In the genomic region with DNA sequence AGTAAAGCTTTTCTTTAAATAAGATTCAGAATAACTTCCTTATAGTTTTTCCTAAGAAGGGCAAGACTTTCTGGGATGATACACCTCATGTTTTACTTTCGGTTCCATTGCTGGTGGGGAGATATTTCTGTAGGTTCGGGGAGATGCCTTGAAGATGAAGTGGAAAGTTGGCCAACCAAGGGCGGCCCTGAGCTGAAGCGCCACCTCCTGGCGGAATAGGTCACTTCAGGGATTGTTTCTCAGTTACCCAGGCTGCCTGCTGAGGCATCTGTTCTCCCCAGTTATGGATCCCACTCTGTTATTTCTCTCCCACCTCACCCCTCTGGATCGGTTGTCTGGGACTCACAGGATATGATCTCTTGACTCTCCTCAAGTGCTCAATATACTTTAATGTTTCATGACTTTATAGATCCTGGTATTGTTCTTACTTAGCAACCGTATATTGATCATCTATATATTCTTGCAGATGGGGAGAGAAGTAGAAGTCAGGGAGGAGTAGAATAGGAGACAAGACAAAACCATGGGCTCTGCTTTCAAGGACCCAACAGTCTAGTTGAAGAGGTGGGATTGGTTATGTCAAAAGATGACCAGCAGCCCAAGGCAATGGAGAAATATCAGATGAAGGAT, we compare ENCODE assay signal across 8 cellular contexts. TPM values are rescaled to one million over a fixed set of nuclear protein-coding genes. Genes with fewer than 3 reads are reported as not detected.
DNase-seq lines count a peak whose midpoint lies in the region; ATAC-seq, FAIRE-seq and TF ChIP-seq lines count a peak whose summit lies in the region.

No MANE protein-coding gene starts in this region.

- H3K9ac ChIP-seq in endothelial cell of umbilical vein (replicated peaks; ENCODE audit: extremely low read depth, insufficient read depth, low read length), result no peak overlapping the region

- ATAC-seq in GM18499 (IDR thresholded peaks at IDR 0.05; ENCODE audit: insufficient read depth, unreplicated experiment), result peak; percentile 84
- peak; percentile 88 for ATAC-seq in HG02870 (IDR thresholded peaks at IDR 0.05; ENCODE audit: unreplicated experiment)
- ATAC-seq in thoracic aorta (ENCODE audit: insufficient number of reproducible peaks, low FRiP score, low read depth), result no peak

- H3K4me1 ChIP-seq in endothelial cell of umbilical vein (ENCODE audit: control insufficient read depth, extremely low read depth, insufficient read depth, low read length) (no peaks in the 10 kb centered on the region), thoracic aorta (ENCODE audit: control insufficient read depth in 1 of 2, low read depth in 2 of 2) (no peaks in the 10 kb centered on the region)

- H4K20me1 ChIP-seq in endothelial cell of umbilical vein (replicated peaks; ENCODE audit: control insufficient read depth, extremely low read depth, insufficient read depth, low read length), result no peaks in the 10 kb centered on the region

- H3K27ac Mint-ChIP-seq in activated CD4-positive, alpha-beta memory T cell treated with anti-CD3 and anti-CD28 coated beads, Interleukin-2, amount 10 ng/mL, durations not matched to agents 7 days and 5 days, result no peak overlapping the region
- H3K27ac Mint-ChIP-seq in neural crest cell (ENCODE audit: unreplicated experiment), result no peak overlapping the region

- H3K9me3 ChIP-seq in endothelial cell of umbilical vein (replicated peaks; ENCODE audit: control insufficient read depth, insufficient read depth, low read length) (no peaks in the 10 kb centered on the region), thoracic aorta (no peaks in the 10 kb centered on the region)

- peaks cover 31% of the 10 kb centered on the region for H3K27me3 Mint-ChIP-seq in activated CD4-positive, alpha-beta memory T cell treated with anti-CD3 and anti-CD28 coated beads, Interleukin-2, amount 10 ng/mL, durations not matched to agents 7 days and 5 days
- H3K27me3 Mint-ChIP-seq in neural crest cell (ENCODE audit: low read depth), result no peaks in the 10 kb centered on the region

- peak; percentile 81 for DNase-seq in AG08395 (ENCODE audit: low spot score)
- peak; percentile 12 for DNase-seq in NCI-H345 treated with DMSO at 0.1 percent for 48 hours (lab: John Stamatoyannopoulos, UW; ENCODE audit: unreplicated experiment)
- peak; percentile 70 for DNase-seq in activated CD4-positive, alpha-beta memory T cell treated with anti-CD3 and anti-CD28 coated beads, Interleukin-2, amount 10 ng/mL, durations not matched to agents 7 days and 5 days
- DNase-seq in endothelial cell of umbilical vein (ENCODE audit: low read depth, low spot score), result peak; percentile 69
- DNase-seq in neural crest cell (ENCODE audit: low read depth, low spot score), result peak; percentile 50
- DNase-seq in thoracic aorta (ENCODE audit: low spot score), result no peak

- H3K9me1 ChIP-seq in endothelial cell of umbilical vein (replicated peaks; ENCODE audit: control insufficient read depth, extremely low read depth, insufficient read depth, low read length), result no peaks in the 10 kb centered on the region

- TF ChIP-seq CTCF in endothelial cell of umbilical vein (IDR thresholded peaks at IDR 0.05; ENCODE audit: extremely low read depth in 1 of 2, insufficient read depth in 1 of 2, low read depth in 1 of 2, low read length in 2 of 2), result peak; percentile 78 to 85
- peak; percentile 73 for TF ChIP-seq CTCF in neural crest cell (conservative IDR thresholded peaks at IDR 0.05)
- peak; percentile 68 for TF ChIP-seq CTCF in thoracic aorta (IDR thresholded peaks at IDR 0.05)

- dilution Hi-C loops in endothelial cell of umbilical vein (cut with MboI; ENCODE audit: extremely low pct_ligation_motif_present, low sequenced_read_pairs), result no loop called here

- H3K36me3 ChIP-seq in endothelial cell of umbilical vein (ENCODE audit: control insufficient read depth in 2 of 2, extremely low read depth in 1 of 2, insufficient read depth in 2 of 2, low read length in 2 of 2), result no peaks in the 10 kb centered on the region
- H3K36me3 ChIP-seq in thoracic aorta, result no peaks in the 10 kb centered on the region

- intact Hi-C loops in endothelial cell of umbilical vein (cut with micrococcal nuclease), result loop anchor here (1.0 kb wide), 6 partner anchors 24 to 658 kb away; partner anchors contain the start of genes MARCHF3 and MEGF10

- H3K27me3 ChIP-seq in endothelial cell of umbilical vein (ENCODE audit: control insufficient read depth in 2 of 2, insufficient read depth in 2 of 2, low read length in 2 of 2) (peaks cover 26 to 47% of the 10 kb centered on the region in 2 experiments), thoracic aorta (replicated peaks; ENCODE audit: insufficient read depth) (no peaks in the 10 kb centered on the region)

- no peak for TF ChIP-seq POLR2A in endothelial cell of umbilical vein (IDR thresholded peaks at IDR 0.05; ENCODE audit: low read depth, low read length)

- POLR2A ChIA-PET in activated CD4-positive, alpha-beta memory T cell treated with anti-CD3 and anti-CD28 coated beads, Interleukin-2, amount 10 ng/mL, durations not matched to agents 7 days and 5 days (lab: Charles Lee), result no interaction called here
- POLR2A ChIA-PET in endothelial cell of umbilical vein (lab: Charles Lee), result no interaction called here

- no peak overlapping the region for H3K4me3 Mint-ChIP-seq in activated CD4-positive, alpha-beta memory T cell treated with anti-CD3 and anti-CD28 coated beads, Interleukin-2, amount 10 ng/mL, durations not matched to agents 7 days and 5 days
- no peak overlapping the region for H3K4me3 Mint-ChIP-seq in neural crest cell

- H3K27ac ChIP-seq in endothelial cell of umbilical vein (ENCODE audit: insufficient read depth, low read depth, low read length) (no peak overlapping the region), thoracic aorta (no peak overlapping the region)

- H3K4me3 ChIP-seq in endothelial cell of umbilical vein (replicated peaks in 1 of 3; ENCODE audit: insufficient read depth in 1 of 3, low read depth in 1 of 3, low read length in 3 of 3), result no peak overlapping the region
- no peak overlapping the region for H3K4me3 ChIP-seq in thoracic aorta

- CTCF ChIA-PET in activated CD4-positive, alpha-beta memory T cell treated with anti-CD3 and anti-CD28 coated beads, Interleukin-2, amount 10 ng/mL, durations not matched to agents 7 days and 5 days (lab: Charles Lee), result interaction anchor here (1.0 to 1.5 kb wide), 4 partner anchors 476 to 658 kb away, joined by 3 to 4 read pairs (median 3); no protein-coding TSS in a partner anchor
- CTCF ChIA-PET in endothelial cell of umbilical vein (lab: Charles Lee), result interaction anchor here (0.8 to 4.0 kb wide), 14 partner anchors 8 to 638 kb away, joined by 3 to 45 read pairs (median 4); partner anchors contain the start of gene MEGF10

- peaks cover 2% of the 10 kb centered on the region for H3K4me1 Mint-ChIP-seq in activated CD4-positive, alpha-beta memory T cell treated with anti-CD3 and anti-CD28 coated beads, Interleukin-2, amount 10 ng/mL, durations not matched to agents 7 days and 5 days
- H3K4me1 Mint-ChIP-seq in neural crest cell, result peaks cover 57% of the 10 kb centered on the region

- no peaks in the 10 kb centered on the region for H3K36me3 Mint-ChIP-seq in activated CD4-positive, alpha-beta memory T cell treated with anti-CD3 and anti-CD28 coated beads, Interleukin-2, amount 10 ng/mL, durations not matched to agents 7 days and 5 days (ENCODE audit: low read depth)
- peaks cover 7% of the 10 kb centered on the region for H3K36me3 Mint-ChIP-seq in neural crest cell (ENCODE audit: low read depth)

- no peaks in the 10 kb centered on the region for H3K79me2 ChIP-seq in endothelial cell of umbilical vein (ENCODE audit: control insufficient read depth, insufficient read depth, low read length)

- FAIRE-seq in endothelial cell of umbilical vein (lab: Jason Lieb, UNC), result peak; percentile 81

- no peak overlapping the region for H2AFZ ChIP-seq in endothelial cell of umbilical vein (ENCODE audit: low read depth, low read length)

- BruUV-seq in endothelial cell of umbilical vein (replicated peaks; lab: Mats Ljungman, UMichigan), result no TSS peak

- no peak overlapping the region for H3K4me2 ChIP-seq in endothelial cell of umbilical vein (ENCODE audit: insufficient read depth, low read length)

- H3K9me3 Mint-ChIP-seq in activated CD4-positive, alpha-beta memory T cell treated with anti-CD3 and anti-CD28 coated beads, Interleukin-2, amount 10 ng/mL, durations not matched to agents 7 days and 5 days, result no peaks in the 10 kb centered on the region
- H3K9me3 Mint-ChIP-seq in neural crest cell, result peaks cover 7% of the 10 kb centered on the region

TF ChIP-seq in endothelial cell of umbilical vein, 7 proteins besides CTCF, POLR2A, EP300 and RAD21:
- TF ChIP-seq EZH2 (IDR thresholded peaks at IDR 0.05; ENCODE audit: borderline replicate concordance, low read depth, low read length, severe bottlenecking), result no peak
- TF ChIP-seq MYC (IDR thresholded peaks at IDR 0.05; ENCODE audit: low read depth, low read length), result no peak
- TF ChIP-seq GATA2 (IDR thresholded peaks at IDR 0.05; ENCODE audit: insufficient read depth, insufficient read length, low read depth, low read length), result no peak
- no peak for TF ChIP-seq POLR2AphosphoS5 (IDR thresholded peaks at IDR 0.05; ENCODE audit: insufficient read depth, low read depth, low read length)
- no peak for TF ChIP-seq FOS (IDR thresholded peaks at IDR 0.05; ENCODE audit: borderline replicate concordance, insufficient read depth, low read length)
- no peak for TF ChIP-seq JUN (IDR thresholded peaks at IDR 0.05; ENCODE audit: borderline replicate concordance, insufficient read depth, insufficient read length, low read depth)
- no peak for TF ChIP-seq MAX (IDR thresholded peaks at IDR 0.05; ENCODE audit: insufficient read depth, insufficient read length)

RNA-seq across cellular contexts. Expression of gene MEGF10, which starts 23.4 kb away (rescaled TPM):
- total RNA-seq in activated CD4-positive, alpha-beta memory T cell treated with anti-CD3 and anti-CD28 coated beads, Interleukin-2, amount 10 ng/mL, durations not matched to agents 7 days and 5 days, result not detected
- total RNA-seq in endothelial cell of umbilical vein (0.21 and 1.00 TPM in 2 replicates), neural crest cell (90.2 and 96.1 TPM in 2 replicates), thoracic aorta (under 1 TPM; under 0.01 to 0.21 TPM)
- 0.30 and 0.41 TPM in 2 replicates for polyA plus RNA-seq in endothelial cell of umbilical vein
- polyA plus RNA-seq in endothelial cell of umbilical vein (2011; cell fraction: cytosol; rRNA removed), result 0.26 and 0.30 TPM in 2 replicates
- polyA plus RNA-seq in endothelial cell of umbilical vein (2011; cell fraction: nucleus; rRNA removed), result 1.0 and 1.5 TPM in 2 replicates
- 0.42 and 0.82 TPM in 2 replicates for polyA plus RNA-seq in endothelial cell of umbilical vein (2012)
- 0.79 and 1.8 TPM in 2 replicates for polyA minus RNA-seq in endothelial cell of umbilical vein
- not detected for polyA minus RNA-seq in endothelial cell of umbilical vein (2011; cell fraction: cytosol; rRNA and poly(A)+ RNA removed)
- 0.43 and 1.3 TPM in 2 replicates for polyA minus RNA-seq in endothelial cell of umbilical vein (2011; cell fraction: nucleus; rRNA and poly(A)+ RNA removed)

Comparison
In these comparisons a context has a peak if more than half of its experiments do, and no peak if none do; other contexts are left out.
1. RNA of gene MEGF10, which starts 23.4 kb away (total RNA-seq): 90.2 to 96.1 TPM in neural crest cell; 0.21 to 1.00 TPM in endothelial cell of umbilical vein, under 0.01 to 0.21 TPM in thoracic aorta and not detected in activated CD4-positive, alpha-beta memory T cell treated with anti-CD3 and anti-CD28 coated beads, Interleukin-2, amount 10 ng/mL, durations not matched to agents 7 days and 5 days; every median in the first group is over 10 times any median in the second.
2. Peak in every context shown above with its lines, with median percentiles within 50 percentile points of each other: CTCF ChIP-seq.